ENCODE assay signal across 22 cellular contexts in the genomic region with DNA sequence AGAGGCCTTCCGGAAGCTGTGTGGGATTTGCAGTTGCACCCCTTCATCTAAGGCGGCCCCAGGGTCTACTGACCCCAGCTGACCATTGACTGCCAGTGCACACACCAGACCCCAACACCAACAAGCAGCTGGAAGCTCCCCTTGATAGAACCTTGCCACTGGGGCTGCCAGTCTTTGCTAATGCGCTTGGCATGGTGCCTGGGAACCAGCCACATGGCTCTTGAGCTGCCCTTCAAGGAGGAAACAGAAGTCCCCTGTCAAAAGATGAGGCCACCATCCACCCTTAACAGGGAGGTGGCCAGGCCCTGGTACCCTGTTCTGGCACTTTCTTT. TPM values are rescaled to one million over a fixed set of nuclear protein-coding genes. Genes with fewer than 3 reads are reported as not detected.
"Had no signal": no experiment of that assay in that cellular context is flagged by ENCODE, and none has a peak within 500 bp of the region (broad histone marks: within the 10 kb centered on the region; RNA-seq: fewer than 3 reads in every experiment).

No MANE protein-coding gene starts in this region.

- H3K4me1 Mint-ChIP-seq: activated CD4-positive, alpha-beta T cell treated with anti-CD3 and anti-CD28 coated beads for 36 hours; activated naive CD4-positive, alpha-beta T cell treated with anti-CD3 and anti-CD28 coated beads, Interleukin-2, amount 50 U/mL, for 24 hours had no signal

- H3K9me3 ChIP-seq: adrenal gland, gastroesophageal sphincter, heart right ventricle, stomach, testis, upper lobe of left lung had no signal

- H3K36me3 ChIP-seq: adrenal gland, cardiac muscle cell, gastroesophageal sphincter, heart right ventricle, spleen, stomach, upper lobe of left lung had no signal

- ATAC-seq: activated CD4-positive, alpha-beta T cell treated with anti-CD3 and anti-CD28 coated beads for 36 hours; gastroesophageal sphincter; heart right ventricle; left colon; sciatic nerve had no signal

- H3K36me3 Mint-ChIP-seq: activated CD4-positive, alpha-beta memory T cell treated with anti-CD3 and anti-CD28 coated beads for 36 hours; activated naive CD4-positive, alpha-beta T cell treated with anti-CD3 and anti-CD28 coated beads, Interleukin-2, amount 50 U/mL, for 24 hours had no signal

- H3K27me3 ChIP-seq: testis, upper lobe of left lung had no signal

- H3K9me3 Mint-ChIP-seq: activated CD4-positive, alpha-beta memory T cell treated with anti-CD3 and anti-CD28 coated beads for 36 hours; activated naive CD4-positive, alpha-beta T cell treated with anti-CD3 and anti-CD28 coated beads, Interleukin-2, amount 50 U/mL, for 24 hours; neural crest cell had no signal

- H3K27ac ChIP-seq: adrenal gland, cardiac muscle cell, gastroesophageal sphincter, heart right ventricle, spleen, stomach, testis, upper lobe of left lung had no signal

- H3K4me3 Mint-ChIP-seq: activated CD4-positive, alpha-beta memory T cell treated with anti-CD3 and anti-CD28 coated beads for 36 hours; activated CD4-positive, alpha-beta T cell treated with anti-CD3 and anti-CD28 coated beads for 36 hours; activated naive CD4-positive, alpha-beta T cell treated with anti-CD3 and anti-CD28 coated beads, Interleukin-2, amount 50 U/mL, for 24 hours; neural crest cell had no signal

- H3K27ac Mint-ChIP-seq: activated CD4-positive, alpha-beta memory T cell treated with anti-CD3 and anti-CD28 coated beads for 36 hours; activated CD4-positive, alpha-beta T cell treated with anti-CD3 and anti-CD28 coated beads for 36 hours; activated naive CD4-positive, alpha-beta T cell treated with anti-CD3 and anti-CD28 coated beads, Interleukin-2, amount 50 U/mL, for 24 hours had no signal

- H3K4me1 ChIP-seq: adrenal gland, gastroesophageal sphincter, heart right ventricle, spleen, stomach, testis, upper lobe of left lung had no signal

- DNase-seq: activated CD4-positive, alpha-beta memory T cell treated with anti-CD3 and anti-CD28 coated beads for 36 hours; activated CD4-positive, alpha-beta T cell treated with anti-CD3 and anti-CD28 coated beads for 36 hours; activated T-cell treated with anti-CD3 and anti-CD28 coated beads, Interleukin-2, amount 50 U/mL, for 48 hours; heart right ventricle; left colon; midbrain; stomach; T-helper 9 cell; testis had no signal

- H3K4me3 ChIP-seq: adrenal gland, cardiac muscle cell, gastroesophageal sphincter, heart right ventricle, spleen, stomach, testis, upper lobe of left lung had no signal

RNA-seq across cellular contexts. Expression of gene ALPI, which starts 8.5 kb away (rescaled TPM):
- total RNA-seq: activated CD4-positive, alpha-beta memory T cell treated with anti-CD3 and anti-CD28 coated beads for 36 hours; activated CD4-positive, alpha-beta T cell treated with anti-CD3 and anti-CD28 coated beads for 36 hours; adrenal gland; cardiac muscle cell; gastroesophageal sphincter; heart right ventricle; lung microvascular endothelial cell; myocyte; neural crest cell; osteocyte; pulmonary artery endothelial cell; sciatic nerve; spleen; upper lobe of left lung had no signal
- polyA plus RNA-seq: adrenal gland, cardiac muscle cell, esophagus, heart right ventricle, spleen, stomach had no signal

RNA-seq across cellular contexts. Expression of gene ECEL1, which starts 23.1 kb away (rescaled TPM):
- total RNA-seq: left colon, lung microvascular endothelial cell, myocyte, pulmonary artery endothelial cell had no signal

RNA-seq across cellular contexts. Expression of gene PRSS56, which starts 55.7 kb away (rescaled TPM):
- total RNA-seq: activated CD4-positive, alpha-beta memory T cell treated with anti-CD3 and anti-CD28 coated beads for 36 hours; activated CD4-positive, alpha-beta T cell treated with anti-CD3 and anti-CD28 coated beads for 36 hours; cardiac muscle cell; gastroesophageal sphincter; left colon; lung microvascular endothelial cell; osteocyte; pulmonary artery endothelial cell; sciatic nerve; stomach; upper lobe of left lung had no signal
- polyA plus RNA-seq: cardiac muscle cell, esophagus, stomach had no signal

RNA-seq across cellular contexts. Expression of gene ALPG, which starts 57.9 kb away (rescaled TPM):
- total RNA-seq: activated CD4-positive, alpha-beta memory T cell treated with anti-CD3 and anti-CD28 coated beads for 36 hours; activated CD4-positive, alpha-beta T cell treated with anti-CD3 and anti-CD28 coated beads for 36 hours; adrenal gland; cardiac muscle cell; gastroesophageal sphincter; heart right ventricle; lung microvascular endothelial cell; myocyte; neural crest cell; osteocyte; pulmonary artery endothelial cell; sciatic nerve; spleen; stomach had no signal
- polyA plus RNA-seq: adrenal gland, cardiac muscle cell, esophagus, heart right ventricle, spleen, stomach had no signal
